Comparison of ENCODE assay signal across 8 cellular contexts in genomic region chrX:40877869-40878268, GRCh38.
DNase-seq lines count a peak whose midpoint lies in the region; ATAC-seq and TF ChIP-seq lines count a peak whose summit lies in the region.

No MANE protein-coding gene starts in this region.

- DNase-seq in natural killer cell, result no peak
- no peak for DNase-seq in natural killer cell treated with Interleukin-12 subunit alpha and Interleukin-12 subunit beta and Interleukin-15 and Interleukin-18, amount 100 ng/mL, for 72 hours (ENCODE audit: low spot score)
- peak; percentile 25 for DNase-seq in RKO (ENCODE audit: low spot score)
- peak in 1 of 2 donors; percentile 43 for DNase-seq in foreskin fibroblast
- DNase-seq in upper lobe of right lung, result no peak
- no peak for DNase-seq in GM10248 (ENCODE audit: extremely low spot score)
- no peak for DNase-seq in activated T-cell treated with anti-CD3 and anti-CD28 coated beads, Interleukin-2, amount 50 U/mL, for 24 hours

- peaks cover 4 to 39% of the 10 kb centered on the region in 2 donors for H3K27me3 Mint-ChIP-seq in natural killer cell (ENCODE audit: low read depth in 2 of 2)
- H3K27me3 Mint-ChIP-seq in natural killer cell treated with Interleukin-12 subunit alpha and Interleukin-12 subunit beta and Interleukin-15 and Interleukin-18, amount 100 ng/mL, for 72 hours, result peaks cover 5 to 16% of the 10 kb centered on the region in 2 donors
- H3K27me3 Mint-ChIP-seq in activated T-cell treated with anti-CD3 and anti-CD28 coated beads, Interleukin-2, amount 50 U/mL, for 24 hours, result peaks cover 62% of the 10 kb centered on the region

- H3K4me3 ChIP-seq in foreskin fibroblast (ENCODE audit: low read depth in 1 of 2, low read length in 2 of 2), result no peak overlapping the region
- H3K4me3 ChIP-seq in upper lobe of right lung, result no peak overlapping the region

- H3K9me3 Mint-ChIP-seq in natural killer cell, result no peaks in the 10 kb centered on the region
- no peaks in the 10 kb centered on the region for H3K9me3 Mint-ChIP-seq in natural killer cell treated with Interleukin-12 subunit alpha and Interleukin-12 subunit beta and Interleukin-15 and Interleukin-18, amount 100 ng/mL, for 72 hours
- H3K9me3 Mint-ChIP-seq in activated T-cell treated with anti-CD3 and anti-CD28 coated beads, Interleukin-2, amount 50 U/mL, for 24 hours, result no peaks in the 10 kb centered on the region

- H3K36me3 ChIP-seq in upper lobe of right lung, result no peaks in the 10 kb centered on the region

- H3K27ac Mint-ChIP-seq in natural killer cell, result no peak overlapping the region
- no peak overlapping the region for H3K27ac Mint-ChIP-seq in natural killer cell treated with Interleukin-12 subunit alpha and Interleukin-12 subunit beta and Interleukin-15 and Interleukin-18, amount 100 ng/mL, for 72 hours
- H3K27ac Mint-ChIP-seq in activated T-cell treated with anti-CD3 and anti-CD28 coated beads, Interleukin-2, amount 50 U/mL, for 24 hours, result no peak overlapping the region

- H3K27me3 ChIP-seq in upper lobe of right lung, result no peaks in the 10 kb centered on the region

- H3K4me3 Mint-ChIP-seq in natural killer cell, result no peak overlapping the region
- no peak overlapping the region for H3K4me3 Mint-ChIP-seq in natural killer cell treated with Interleukin-12 subunit alpha and Interleukin-12 subunit beta and Interleukin-15 and Interleukin-18, amount 100 ng/mL, for 72 hours
- H3K4me3 Mint-ChIP-seq in activated T-cell treated with anti-CD3 and anti-CD28 coated beads, Interleukin-2, amount 50 U/mL, for 24 hours, result no peak overlapping the region

- CTCF ChIA-PET in GM10248 (lab: Yijun Ruan, JAX), result interaction anchor here (1.1 to 1.6 kb wide), 3 partner anchors 10 to 44 kb away, joined by 3 to 8 read pairs (median 3); no protein-coding TSS in a partner anchor

- H3K4me1 ChIP-seq in upper lobe of right lung, result no peaks in the 10 kb centered on the region

- POLR2A ChIA-PET in GM10248 (lab: Yijun Ruan, JAX), result no interaction called here

- no peaks in the 10 kb centered on the region for H3K36me3 Mint-ChIP-seq in natural killer cell
- H3K36me3 Mint-ChIP-seq in natural killer cell treated with Interleukin-12 subunit alpha and Interleukin-12 subunit beta and Interleukin-15 and Interleukin-18, amount 100 ng/mL, for 72 hours, result no peaks in the 10 kb centered on the region
- H3K36me3 Mint-ChIP-seq in activated T-cell treated with anti-CD3 and anti-CD28 coated beads, Interleukin-2, amount 50 U/mL, for 24 hours (ENCODE audit: low read depth), result no peaks in the 10 kb centered on the region

- TF ChIP-seq CTCF in natural killer cell (IDR thresholded peaks at IDR 0.05) (peak; percentile 33), foreskin fibroblast (IDR thresholded peaks at IDR 0.05; ENCODE audit: low read depth, low read length) (peak; percentile 35), upper lobe of right lung (IDR thresholded peaks at IDR 0.05) (peak; percentile 53), GM10248 (IDR thresholded peaks at IDR 0.05; ENCODE audit: control extremely low read depth, extremely low read depth, low read depth, missing control alignments) (no peak)

- no peaks in the 10 kb centered on the region for H3K4me1 Mint-ChIP-seq in natural killer cell
- H3K4me1 Mint-ChIP-seq in natural killer cell treated with Interleukin-12 subunit alpha and Interleukin-12 subunit beta and Interleukin-15 and Interleukin-18, amount 100 ng/mL, for 72 hours (ENCODE audit: low read depth in 2 of 2), result no peaks in the 10 kb centered on the region
- H3K4me1 Mint-ChIP-seq in activated T-cell treated with anti-CD3 and anti-CD28 coated beads, Interleukin-2, amount 50 U/mL, for 24 hours (ENCODE audit: low read depth), result peaks cover 1% of the 10 kb centered on the region

- intact Hi-C loops in natural killer cell (cut with micrococcal nuclease), result loop anchor here (1.0 kb wide), 1 partner anchor 237 kb away; no protein-coding TSS in a partner anchor
- intact Hi-C loops in upper lobe of right lung (cut with DNase I), result loop anchor here (10.0 kb wide), 1 partner anchor 237 kb away; no protein-coding TSS in a partner anchor

- H3K9me3 ChIP-seq in upper lobe of right lung, result no peaks in the 10 kb centered on the region

- no peak overlapping the region for H3K27ac ChIP-seq in upper lobe of right lung

- ATAC-seq in natural killer cell, result no peak
- ATAC-seq in natural killer cell treated with Interleukin-12 subunit alpha and Interleukin-12 subunit beta and Interleukin-15 and Interleukin-18, amount 100 ng/mL, for 72 hours, result no peak
- no peak for ATAC-seq in upper lobe of right lung
- ATAC-seq in HG03571 (IDR thresholded peaks at IDR 0.05; ENCODE audit: unreplicated experiment), result no peak
